ENCODE assay signal across 1 cellular context in the genomic region with DNA sequence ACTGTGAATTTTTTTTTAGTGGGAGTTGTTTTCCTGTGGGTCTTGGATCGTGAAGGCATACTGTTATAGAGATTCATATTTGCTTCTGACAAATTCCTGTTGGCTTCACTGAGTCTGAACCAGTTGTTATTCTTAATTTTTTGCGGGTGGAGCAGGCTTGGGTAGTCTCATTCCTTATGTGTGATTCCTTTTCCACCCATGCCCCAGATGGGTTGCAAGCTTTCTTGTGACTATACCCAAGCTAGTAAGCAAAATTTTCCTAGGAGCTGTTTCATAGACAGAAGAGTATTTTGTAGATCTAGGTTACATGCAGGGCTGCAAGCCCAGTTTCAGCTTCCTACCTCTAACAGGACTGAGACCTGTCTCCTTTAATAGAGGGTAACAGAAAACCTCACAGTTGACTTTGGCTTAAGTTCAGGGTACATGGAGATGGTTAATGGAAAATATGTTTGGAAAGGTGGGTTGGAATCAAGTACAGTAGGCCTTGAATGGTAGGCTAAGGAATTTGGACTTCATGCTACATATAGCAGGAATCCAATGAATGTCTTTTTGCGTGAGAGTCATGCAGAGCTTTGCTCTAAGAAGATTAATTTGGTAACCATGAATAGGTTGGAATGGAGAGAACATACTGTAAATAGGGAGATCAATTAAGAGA.
TF ChIP-seq lines count a peak whose summit lies in the region.

No MANE protein-coding gene starts in this region.

TF ChIP-seq in endothelial cell of umbilical vein, 7 proteins besides CTCF, POLR2A, EP300 and RAD21:
- TF ChIP-seq JUN (IDR thresholded peaks at IDR 0.05; ENCODE audit: borderline replicate concordance, insufficient read depth, insufficient read length, low read depth): no peak
- no peak for TF ChIP-seq POLR2AphosphoS5 (IDR thresholded peaks at IDR 0.05; ENCODE audit: insufficient read depth, low read depth, low read length)
- TF ChIP-seq FOS (IDR thresholded peaks at IDR 0.05; ENCODE audit: borderline replicate concordance, insufficient read depth, low read length): no peak
- no peak for TF ChIP-seq MYC (IDR thresholded peaks at IDR 0.05; ENCODE audit: low read depth, low read length)
- no peak for TF ChIP-seq EZH2 (IDR thresholded peaks at IDR 0.05; ENCODE audit: borderline replicate concordance, low read depth, low read length, severe bottlenecking)
- TF ChIP-seq GATA2 (IDR thresholded peaks at IDR 0.05; ENCODE audit: insufficient read depth, insufficient read length, low read depth, low read length): no peak
- TF ChIP-seq MAX (IDR thresholded peaks at IDR 0.05; ENCODE audit: insufficient read depth, insufficient read length): no peak
